In the genomic region with DNA sequence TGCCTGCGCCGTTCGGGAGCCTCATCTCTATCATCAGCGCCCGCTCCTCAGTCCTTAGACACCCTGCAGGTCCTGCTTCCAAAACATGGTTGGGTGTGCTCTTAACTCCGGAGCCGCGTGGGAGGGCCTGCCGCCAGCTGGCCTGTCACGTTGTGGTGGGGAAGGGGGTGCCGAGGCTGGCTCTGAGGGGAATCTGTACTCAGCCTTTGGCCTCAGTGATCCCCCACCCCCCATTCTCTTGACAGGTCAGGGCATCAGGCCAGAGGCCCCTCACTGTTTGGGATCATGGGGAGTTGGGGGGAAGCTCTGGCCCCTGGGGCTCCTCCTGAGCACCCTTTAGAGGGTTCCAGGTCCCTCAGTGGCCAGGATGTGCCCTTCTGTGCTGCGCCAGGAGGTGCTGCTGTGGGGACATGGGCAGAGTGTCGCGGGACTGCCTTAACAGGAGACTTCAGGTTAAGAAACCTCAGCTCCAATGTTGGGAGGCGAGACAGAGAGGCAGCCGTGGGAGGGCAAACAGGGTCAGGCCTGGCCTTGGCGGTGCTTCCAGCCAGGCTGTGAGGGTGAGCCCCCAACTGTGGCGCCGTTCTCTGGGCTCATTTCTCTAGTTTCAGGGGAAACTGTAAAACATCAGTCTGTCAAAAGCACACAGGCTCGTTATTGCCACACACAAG, we compare ENCODE assay signal across 21 cellular contexts. TPM values are rescaled to one million over a fixed set of nuclear protein-coding genes. Genes with fewer than 3 reads are reported as not detected.
A peak's percentile ranks its signal among the peaks of the same experiment; 100 is the strongest.
DNase-seq lines count a peak whose midpoint lies in the region; ATAC-seq and TF ChIP-seq lines count a peak whose summit lies in the region.
"Had no signal": no experiment of that assay in that cellular context is flagged by ENCODE, and none has a peak within 500 bp of the region (broad histone marks: within the 10 kb centered on the region; RNA-seq: fewer than 3 reads in every experiment).

No MANE protein-coding gene starts in this region.

- H3K9ac ChIP-seq in GM23248 = peak overlapping the region; percentile 78; the same call in 1 of the 2 replicates
- H3K9ac ChIP-seq in muscle layer of colon (ENCODE audit: low read length) = no peak overlapping the region

- H3K4me3 Mint-ChIP-seq in activated T-helper 17 cell treated with anti-CD3 and anti-CD28 coated beads, Interleukin-2, amount 50 U/mL, for 72 hours = no peak overlapping the region
- H3K4me3 Mint-ChIP-seq: activated CD4-positive, alpha-beta T cell treated with anti-CD3 and anti-CD28 coated beads for 36 hours; CD8-positive, alpha-beta T cell; central memory CD8-positive, alpha-beta T cell had no signal

- H3K9me3 Mint-ChIP-seq in activated T-helper 17 cell treated with anti-CD3 and anti-CD28 coated beads, Interleukin-2, amount 50 U/mL, for 72 hours = no peaks in the 10 kb centered on the region
- H3K9me3 Mint-ChIP-seq: activated T-helper 2 cell treated with anti-CD3 and anti-CD28 coated beads, Interferon-gamma antibody, Interleukin-2, Interleukin-4, amounts not matched to agents 10 μg/mL and 5 μg/mL and 100 μg/mL, durations not matched to agents 14 hours and 24 hours and 36 hours; CD8-positive, alpha-beta T cell; central memory CD8-positive, alpha-beta T cell had no signal

- H4K20me1 ChIP-seq in GM23248 (ENCODE audit: insufficient read depth) = no peaks in the 10 kb centered on the region

- H2AFZ ChIP-seq in GM23248 = no peak overlapping the region

- peaks cover 11% of the 10 kb centered on the region for H3F3A ChIP-seq in GM23248 (ENCODE audit: insufficient read depth)

- 79% methylated on average over 20 of the region's 20 CpGs for WGBS in GM23248 (ENCODE audit: low coverage in 1 of 2, low lambda C conversion rate in 2 of 2, missing lambda C conversion rate in 2 of 2), 2 experiments
- WGBS in stomach, 5 donors = 65 to 90% (median 85%) methylated on average over 6 to 20 of the region's 20 CpGs

- H3K9me3 ChIP-seq in GM23248 (ENCODE audit: low read depth) (no peaks in the 10 kb centered on the region), muscle layer of colon (ENCODE audit: low read length) (no peaks in the 10 kb centered on the region), stomach (no peaks in the 10 kb centered on the region)
- H3K9me3 ChIP-seq: adrenal gland had no signal

- no peak for ATAC-seq in activated T-helper 17 cell treated with anti-CD3 and anti-CD28 coated beads, Interleukin-2, amount 50 U/mL, for 72 hours (replicated peaks)
- ATAC-seq in GM19351 (IDR thresholded peaks at IDR 0.05; ENCODE audit: unreplicated experiment) = no peak
- ATAC-seq: activated CD4-positive, alpha-beta T cell treated with anti-CD3 and anti-CD28 coated beads for 36 hours; CD8-positive, alpha-beta T cell had no signal

- TF ChIP-seq EP300 in stomach (IDR thresholded peaks at IDR 0.05) = no peak

- TF ChIP-seq POLR2A in stomach (IDR thresholded peaks at IDR 0.05) = no peak

- DNase-seq in GM23248 (peak; percentile 8), stomach (no peak), SW 1271 (lab: John Stamatoyannopoulos, UW) (no peak), NCI-H146 (lab: John Stamatoyannopoulos, UW) (no peak)
- DNase-seq: activated CD4-positive, alpha-beta T cell treated with anti-CD3 and anti-CD28 coated beads for 36 hours; adrenal gland; CD8-positive, alpha-beta T cell; DMS79; effector memory CD4-positive, alpha-beta T cell; NCI-H2029 treated with DMSO at 0.1 percent for 48 hours; NCI-H446; NK-92 treated with Interleukin-12 subunit alpha and Interleukin-12 subunit beta, amount 100 ng/mL, for 24 hours; small intestine; stimulated activated CD4-positive, alpha-beta T cell treated with anti-CD3 and anti-CD28 coated beads, Interleukin-2, amount 100 ng/mL, for 48 hours; substantia nigra had no signal

- no peaks in the 10 kb centered on the region for H3K27me3 Mint-ChIP-seq in activated T-helper 17 cell treated with anti-CD3 and anti-CD28 coated beads, Interleukin-2, amount 50 U/mL, for 72 hours
- H3K27me3 Mint-ChIP-seq: activated CD4-positive, alpha-beta T cell treated with anti-CD3 and anti-CD28 coated beads for 36 hours; central memory CD8-positive, alpha-beta T cell had no signal

- H3K27ac ChIP-seq in GM23248 (no peak overlapping the region), cingulate gyrus (ENCODE audit: low read depth, low read length) (peak overlapping the region; percentile 4), muscle layer of colon (ENCODE audit: low read depth, low read length) (peak overlapping the region; percentile 53), stomach (peak overlapping the region in 3 of 5 donors; percentile 69 to 76 (median 74))

- H3K4me3 ChIP-seq in GM23248 (no peak overlapping the region), muscle layer of colon (ENCODE audit: low read depth in 1 of 2, low read length in 2 of 2) (no peak overlapping the region), stomach (no peak overlapping the region)
- H3K4me3 ChIP-seq: adrenal gland had no signal

- no peak for TF ChIP-seq CTCF in stomach (IDR thresholded peaks at IDR 0.05)

- H3K27me3 ChIP-seq in GM23248 (replicated peaks; ENCODE audit: insufficient read depth) = no peaks in the 10 kb centered on the region
- no peaks in the 10 kb centered on the region for H3K27me3 ChIP-seq in muscle layer of colon (ENCODE audit: control insufficient read depth in 1 of 2, insufficient read depth in 2 of 2, low read length in 2 of 2)
- no peaks in the 10 kb centered on the region for H3K27me3 ChIP-seq in stomach
- H3K27me3 ChIP-seq: adrenal gland had no signal

- no peaks in the 10 kb centered on the region for H3K9me2 ChIP-seq in GM23248 (ENCODE audit: insufficient read depth)

- intact Hi-C loops in stomach (cut with DNase I; ENCODE audit: low total_unique reads) = loop anchor here (5.0 kb wide), 2 partner anchors 73 to 118 kb away; a partner anchor contains a TSS

- H3K4me1 ChIP-seq in GM23248 (ENCODE audit: insufficient read depth) (peaks cover 18% of the 10 kb centered on the region), muscle layer of colon (ENCODE audit: insufficient read depth, low read length) (peaks cover 23% of the 10 kb centered on the region), stomach (peaks cover 6 to 30% (median 19%) of the 10 kb centered on the region in 4 donors)

- no peak overlapping the region for H3K27ac Mint-ChIP-seq in activated T-helper 17 cell treated with anti-CD3 and anti-CD28 coated beads, Interleukin-2, amount 50 U/mL, for 72 hours
- H3K27ac Mint-ChIP-seq: activated CD4-positive, alpha-beta T cell treated with anti-CD3 and anti-CD28 coated beads for 36 hours; activated T-helper 2 cell treated with anti-CD3 and anti-CD28 coated beads, Interferon-gamma antibody, Interleukin-2, Interleukin-4, amounts not matched to agents 10 μg/mL and 5 μg/mL and 100 μg/mL, durations not matched to agents 14 hours and 24 hours and 36 hours; CD8-positive, alpha-beta T cell had no signal

- H3K4me1 Mint-ChIP-seq in activated T-helper 17 cell treated with anti-CD3 and anti-CD28 coated beads, Interleukin-2, amount 50 U/mL, for 72 hours = no peaks in the 10 kb centered on the region

- no peaks in the 10 kb centered on the region for H3K79me2 ChIP-seq in GM23248 (ENCODE audit: insufficient read depth)

- in situ Hi-C loops in GM23248 (cut with MboI) = loop anchor here (10.0 kb wide), 1 partner anchor 121 kb away; a partner anchor contains a TSS

- no peak overlapping the region for H3K4me2 ChIP-seq in GM23248 (ENCODE audit: unreplicated experiment)

- peaks cover 46% of the 10 kb centered on the region for H3K36me3 Mint-ChIP-seq in activated T-helper 17 cell treated with anti-CD3 and anti-CD28 coated beads, Interleukin-2, amount 50 U/mL, for 72 hours (ENCODE audit: low read depth)

- 0 out of 2 replicates have a peak, but pooled peaks cover 5% of the 10 kb centered on the region for H3K36me3 ChIP-seq in GM23248 (ENCODE audit: low read depth)
- H3K36me3 ChIP-seq in muscle layer of colon (ENCODE audit: insufficient read depth, low read length) = peaks cover 24% of the 10 kb centered on the region
- peaks cover 10 to 64% (median 59%) of the 10 kb centered on the region in 4 donors for H3K36me3 ChIP-seq in stomach

RNA-seq across cellular contexts. Expression of a gene that starts 33.5 kb away (rescaled TPM):
- total RNA-seq in GM23248 (2014; rRNA removed; shearing (Covaris generic)) = 12.0 and 12.5 TPM in 2 replicates
- polyA plus RNA-seq in GM23248 (2016; fragmentation: Nextera tagmentation; extraction: Ambion mirVana) = 4.1 and 4.4 TPM in 2 replicates
- 10 to 100 TPM in 3 of 5 donors, 1 to 10 TPM in 2; 1.8 to 39.7 (median 13.3) TPM for total RNA-seq in stomach
- polyA plus RNA-seq in stomach = 1 to 10 TPM; 5.6 to 6.9 (median 6.7) TPM
- 10 to 100 TPM; 24.0 to 37.3 TPM for total RNA-seq in activated T-helper 17 cell treated with anti-CD3 and anti-CD28 coated beads, Interleukin-2, amount 50 U/mL, for 72 hours

RNA-seq across cellular contexts. Expression of a gene that starts 33.5 kb away (rescaled TPM):
- 33.8 and 48.4 TPM in 2 replicates for total RNA-seq in GM23248 (2014; rRNA removed; shearing (Covaris generic))
- 24.7 and 25.1 TPM in 2 replicates for polyA plus RNA-seq in GM23248 (2016; fragmentation: Nextera tagmentation; extraction: Ambion mirVana)
- total RNA-seq in stomach = 10 to 100 TPM; 23.3 to 45.5 (median 37.9) TPM
- 10 to 100 TPM; 13.5 to 43.7 (median 22.4) TPM for polyA plus RNA-seq in stomach
- 10 to 100 TPM; 34.4 to 63.6 TPM for total RNA-seq in activated T-helper 17 cell treated with anti-CD3 and anti-CD28 coated beads, Interleukin-2, amount 50 U/mL, for 72 hours
